13 cellular contexts compared by ENCODE assay signal in genomic region chr4:67035501-67035900, GRCh38.
DNase-seq lines count a peak whose midpoint lies in the region; TF ChIP-seq lines count a peak whose summit lies in the region.
"Had no signal": no experiment of that assay in that cellular context is flagged by ENCODE, and none has a peak within 500 bp of the region (broad histone marks: within the 10 kb centered on the region; RNA-seq: fewer than 3 reads in every experiment).

No MANE protein-coding gene starts in this region.

- H3K4me3 ChIP-seq in epithelial cell of esophagus (ENCODE audit: low read length) = no peak overlapping the region

- DNase-seq in HT1080 (ENCODE audit: low read depth) (peak; percentile 56), RKO (ENCODE audit: low spot score) (peak; percentile 30), epithelial cell of esophagus (ENCODE audit: low read depth) (peak; percentile 86), renal cortical epithelial cell (ENCODE audit: low read depth) (peak; percentile 15), NCI-H1105 (lab: John Stamatoyannopoulos, UW) (no peak), OCI-M2 (lab: John Stamatoyannopoulos, UW; ENCODE audit: unreplicated experiment) (no peak), RPMI8226 (no peak)
- DNase-seq: activated CD8-positive, alpha-beta memory T cell treated with anti-CD3 and anti-CD28 coated beads, Interleukin-2, amount 50 U/mL, for 48 hours; anterior cingulate cortex; left cardiac atrium; NCI-H1105 treated with DMSO at 0.1 percent for 48 hours; stimulated activated CD4-positive, alpha-beta T cell treated with anti-CD3 and anti-CD28 coated beads, Interleukin-2, amount 100 ng/mL, for 48 hours; stimulated activated naive CD8-positive, alpha-beta T cell treated with anti-CD3 and anti-CD28 coated beads, Interleukin-15, amount 100 ng/mL, for 72 hours had no signal

- TF ChIP-seq CTCF in epithelial cell of esophagus (IDR thresholded peaks at IDR 0.05; ENCODE audit: insufficient read depth, low read depth, low read length, missing control alignments) = no peak

Comparison
In these comparisons a context has a peak if more than half of its experiments do, and no peak if none do; other contexts are left out.
1. DNase-seq: peak in HT1080 (single experiment), RKO (single experiment), epithelial cell of esophagus (single experiment) and renal cortical epithelial cell (single experiment); none in NCI-H1105 (single experiment), OCI-M2 (single experiment) and RPMI8226 (single experiment).